In genomic region chr10:99805190-99805589, GRCh38 we compare ENCODE assay signal across 1 cellular context.
TF ChIP-seq lines count a peak whose summit lies in the region.

No MANE protein-coding gene starts in this region.

TF ChIP-seq in HepG2, 621 proteins besides CTCF, POLR2A, EP300 and RAD21:
- TF ChIP-seq DZIP1 (CRISPR knock-in tag; IDR thresholded peaks at IDR 0.05) (no peak), SRSF9 (IDR thresholded peaks at IDR 0.05; ENCODE audit: borderline replicate concordance, insufficient read depth, low read depth, low read length, poor library complexity, severe bottlenecking) (no peak), RBM22 (optimal IDR thresholded peaks at IDR 0.05; ENCODE audit: low read length) (peak; percentile 34), ATM (IDR thresholded peaks at IDR 0.05; ENCODE audit: borderline replicate concordance) (no peak), HOXA7 (CRISPR knock-in tag; IDR thresholded peaks at IDR 0.05) (no peak), CREB1 (IDR thresholded peaks at IDR 0.05) (no peak), CREB1 (CRISPR knock-in tag; IDR thresholded peaks at IDR 0.05) (no peak), ZNF24 (IDR thresholded peaks at IDR 0.05) (no peak), RBFOX2 (IDR thresholded peaks at IDR 0.05; ENCODE audit: low read depth, low read length) (peak; percentile 53; the same call in 1 of the 2 replicates), ZKSCAN8 (CRISPR knock-in tag; IDR thresholded peaks at IDR 0.05; ENCODE audit: borderline replicate concordance) (no peak), ZNF780A (CRISPR knock-in tag; IDR thresholded peaks at IDR 0.05) (no peak), ZKSCAN1 (IDR thresholded peaks at IDR 0.05; ENCODE audit: low read length) (no peak), KLF9 (CRISPR knock-in tag; IDR thresholded peaks at IDR 0.05; ENCODE audit: low read depth) (no peak), ZHX2 (IDR thresholded peaks at IDR 0.05; ENCODE audit: low read depth) (no peak), ZHX2 (CRISPR knock-in tag; IDR thresholded peaks at IDR 0.05; ENCODE audit: borderline replicate concordance) (no peak), RBM39 (IDR thresholded peaks at IDR 0.05; ENCODE audit: low read depth, low read length, poor library complexity, severe bottlenecking) (no peak), MLXIP (CRISPR knock-in tag; IDR thresholded peaks at IDR 0.05; ENCODE audit: borderline replicate concordance) (no peak), AGO2 (optimal IDR thresholded peaks at IDR 0.05; ENCODE audit: low read depth, low read length) (peak; percentile 58), ZNF280B (CRISPR knock-in tag; IDR thresholded peaks at IDR 0.05; ENCODE audit: borderline replicate concordance) (no peak), POLR2AphosphoS2 (IDR thresholded peaks at IDR 0.05; ENCODE audit: low read depth, low read length) (0 out of 2 replicates have a peak, but pooled peaks have one; percentile 58), TGIF2 (CRISPR knock-in tag; IDR thresholded peaks at IDR 0.05) (no peak), ZC3H13 (CRISPR knock-in tag; IDR thresholded peaks at IDR 0.05) (no peak), NR2F2 (IDR thresholded peaks at IDR 0.05; ENCODE audit: borderline replicate concordance, low read depth) (no peak), ZBTB37 (CRISPR knock-in tag; IDR thresholded peaks at IDR 0.05) (no peak), POLR2G (IDR thresholded peaks at IDR 0.05; ENCODE audit: low read depth, low read length) (peak; percentile 39; the same call in 1 of the 2 replicates), ZNF292 (CRISPR knock-in tag; IDR thresholded peaks at IDR 0.05; ENCODE audit: borderline replicate concordance, low read depth) (no peak)
